ENCODE assay signal across 9 cellular contexts in the genomic region with DNA sequence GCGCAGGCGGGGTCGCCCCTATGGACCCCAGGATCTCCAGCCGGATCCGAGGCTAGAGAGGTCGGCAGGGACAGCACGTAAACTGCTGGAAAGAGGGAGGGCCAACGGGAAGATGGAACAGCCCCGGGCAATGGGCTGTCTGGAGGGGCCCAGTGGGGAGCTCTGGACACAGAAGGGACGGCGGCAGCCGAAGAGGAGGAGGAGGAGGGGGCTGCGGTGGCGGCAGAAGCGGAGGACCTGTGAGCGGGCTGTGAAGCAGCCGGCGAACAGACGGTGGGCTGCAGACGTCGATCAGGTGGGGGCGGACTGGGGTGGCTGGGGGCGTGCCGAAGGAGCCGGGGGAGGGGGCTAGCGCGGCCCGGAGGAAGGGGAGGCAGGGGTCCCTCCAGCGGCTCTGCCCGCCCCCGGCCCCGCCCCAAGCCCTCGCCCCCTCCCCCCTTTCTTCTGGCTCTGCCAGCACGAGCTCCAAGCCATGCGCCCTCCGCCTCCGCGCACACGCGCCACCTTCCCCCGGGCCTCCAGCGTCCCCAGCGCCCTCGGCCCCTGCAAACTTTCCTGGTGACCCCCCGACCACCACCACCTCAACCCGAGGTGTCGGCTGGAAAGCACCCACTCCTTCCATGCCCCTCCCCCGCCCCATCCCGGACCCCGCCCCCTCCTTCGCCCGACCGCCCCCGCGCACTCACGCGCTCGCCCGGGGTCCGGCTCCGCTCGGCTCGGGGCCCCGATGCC. TPM values are rescaled to one million over a fixed set of nuclear protein-coding genes. Genes with fewer than 3 reads are reported as not detected.
DNase-seq lines count a peak whose midpoint lies in the region; ATAC-seq and TF ChIP-seq lines count a peak whose summit lies in the region.
"Had no signal": no experiment of that assay in that cellular context is flagged by ENCODE, and none has a peak within 500 bp of the region (broad histone marks: within the 10 kb centered on the region; RNA-seq: fewer than 3 reads in every experiment).

No MANE protein-coding gene starts in this region.

- H3K36me3 ChIP-seq in DOHH2 (ENCODE audit: control insufficient read depth, low read length): peaks cover 42% of the 10 kb centered on the region
- H3K36me3 ChIP-seq in left lung: peaks cover 0 to 50% of the 10 kb centered on the region in 2 donors

- H3K4me2 ChIP-seq in DOHH2 (ENCODE audit: low read length): peak overlapping the region; percentile 91

- peak; percentile 5 for ATAC-seq in HG02610 (IDR thresholded peaks at IDR 0.05; ENCODE audit: unreplicated experiment)
- peak; percentile 0 for ATAC-seq in left lung
- ATAC-seq in GM18502 (IDR thresholded peaks at IDR 0.05; ENCODE audit: poor library complexity, unreplicated experiment): no peak

- CTCF ChIA-PET in RWPE1 (lab: Yijun Ruan, JAX): interaction anchor here (0.6 kb wide), 2 partner anchors 135 to 243 kb away, joined by 3 to 5 read pairs; no protein-coding TSS in a partner anchor

- no peak overlapping the region for H3K27ac ChIP-seq in DOHH2 (ENCODE audit: low read depth, low read length)
- H3K27ac ChIP-seq in RWPE1: peak overlapping the region; percentile 99
- H3K27ac ChIP-seq in left lung: peak overlapping the region; percentile 95 to 96
- H3K27ac ChIP-seq in substantia nigra (ENCODE audit: low read depth, low read length, poor library complexity, severe bottlenecking): peak overlapping the region; percentile 77

- peak; percentile 41 for DNase-seq in RWPE1 (ENCODE audit: low spot score)
- DNase-seq in cerebellar cortex (ENCODE audit: low spot score): peak; percentile 43
- peak; percentile 68 to 84 for DNase-seq in left lung
- DNase-seq in substantia nigra (lab: John Stamatoyannopoulos, UW): peak in 16 of 49 donors; percentile 12 to 70 (median 49)
- no peak for DNase-seq in LoVo (ENCODE audit: low spot score)

- POLR2A ChIA-PET in RWPE1 (lab: Yijun Ruan, JAX; ENCODE audit: low non-redundant PET): interaction anchor here (1.4 kb wide), 1 partner anchor 13 kb away, joined by 7 read pairs; no protein-coding TSS in a partner anchor

- no peaks in the 10 kb centered on the region for H3K9me2 ChIP-seq in DOHH2 (replicated peaks; ENCODE audit: control insufficient read depth, low read length)

- TF ChIP-seq CTCF in DOHH2 (IDR thresholded peaks at IDR 0.05; ENCODE audit: low read depth, low read length, poor library complexity, severe bottlenecking) (no peak), RWPE1 (conservative IDR thresholded peaks at IDR 0.05; ENCODE audit: low read depth) (no peak), left lung (IDR thresholded peaks at IDR 0.05) (no peak)

- H3K27me3 ChIP-seq in DOHH2 (ENCODE audit: control insufficient read depth, low read length) (no peaks in the 10 kb centered on the region), left lung (no peaks in the 10 kb centered on the region)

- H3K9me3 ChIP-seq in DOHH2 (ENCODE audit: control insufficient read depth, insufficient read depth, low read length) (no peaks in the 10 kb centered on the region), left lung (no peaks in the 10 kb centered on the region)

- peak overlapping the region; percentile 87 for H3K4me3 ChIP-seq in DOHH2 (ENCODE audit: low read length)
- peak overlapping the region; percentile 70 to 71 for H3K4me3 ChIP-seq in left lung

- no peaks in the 10 kb centered on the region for H4K20me1 ChIP-seq in DOHH2 (ENCODE audit: control insufficient read depth, insufficient read depth, low read depth, low read length)

- H3K79me2 ChIP-seq in DOHH2 (ENCODE audit: control insufficient read depth, low read length): no peaks in the 10 kb centered on the region

- intact Hi-C loops in left lung (cut with DNase I): no loop called here

- peaks cover 19% of the 10 kb centered on the region for H3F3A ChIP-seq in DOHH2 (ENCODE audit: control insufficient read depth, insufficient read depth)

- H3K4me1 ChIP-seq in DOHH2 (ENCODE audit: control insufficient read depth, low read length): peaks cover 41% of the 10 kb centered on the region
- H3K4me1 ChIP-seq in left lung: peaks cover 31 to 62% of the 10 kb centered on the region in 2 donors

RNA-seq across cellular contexts. Expression of a gene that starts 0.4 kb away (rescaled TPM):
- 100 to 1,000 TPM; 156 to 203 TPM for total RNA-seq in left lung

RNA-seq across cellular contexts. Expression of a gene that starts 11.4 kb away (rescaled TPM):
- total RNA-seq in left lung: 10 to 100 TPM; 57.3 to 86.3 TPM

RNA-seq across cellular contexts. Expression of a gene that starts 13.8 kb away (rescaled TPM):
- not detected for total RNA-seq in left lung
- total RNA-seq: activated CD8-positive, alpha-beta memory T cell treated with anti-CD3 and anti-CD28 coated beads for 36 hours had no signal

RNA-seq across cellular contexts. Expression of a gene that starts 56.6 kb away (rescaled TPM):
- total RNA-seq in left lung: not detected
- total RNA-seq: activated CD8-positive, alpha-beta memory T cell treated with anti-CD3 and anti-CD28 coated beads for 36 hours had no signal
